In genomic region chr19:18428837-18429674, GRCh38 we compare ENCODE assay signal across 8 cellular contexts. TPM values are rescaled to one million over a fixed set of nuclear protein-coding genes. Genes with fewer than 3 reads are reported as not detected.
DNase-seq lines count a peak whose midpoint lies in the region; ATAC-seq, FAIRE-seq and TF ChIP-seq lines count a peak whose summit lies in the region.

No MANE protein-coding gene starts in this region.

- H3K36me3 Mint-ChIP-seq in stimulated activated naive B cell treated with anti-CD40 and anti-IgM and Interleukin-4, amounts not matched to agents 10 μg/mL and 1 μg/mL and 100 μg/mL, for 72 hours = peaks cover 0 to 2% of the 10 kb centered on the region in 2 donors
- H3K36me3 Mint-ChIP-seq in Calu3 (ENCODE audit: insufficient read depth, unreplicated experiment) = peaks cover 1% of the 10 kb centered on the region

- peak overlapping the region; percentile 51 for H3K27ac ChIP-seq in endothelial cell of umbilical vein (ENCODE audit: insufficient read depth, low read depth, low read length)

- H3K27me3 ChIP-seq in endothelial cell of umbilical vein (ENCODE audit: control insufficient read depth in 2 of 2, insufficient read depth in 2 of 2, low read length in 2 of 2) = no peaks in the 10 kb centered on the region

- peak overlapping the region; percentile 50 to 81 for H3K4me3 Mint-ChIP-seq in stimulated activated naive B cell treated with anti-CD40 and anti-IgM and Interleukin-4, amounts not matched to agents 10 μg/mL and 1 μg/mL and 100 μg/mL, for 72 hours
- H3K4me3 Mint-ChIP-seq in Calu3 (ENCODE audit: low read depth, unreplicated experiment) = no peak overlapping the region

- H2AFZ ChIP-seq in endothelial cell of umbilical vein (ENCODE audit: low read depth, low read length) = no peak overlapping the region

- POLR2A ChIA-PET in endothelial cell of umbilical vein (lab: Charles Lee) = interaction anchor here (0.7 to 1.3 kb wide), 3 partner anchors 8 to 147 kb away, joined by 3 to 4 read pairs (median 3); partner anchors contain the start of gene SSBP4

- intact Hi-C loops in endothelial cell of umbilical vein (cut with micrococcal nuclease) (no loop called here), mucosa of descending colon (cut with DNase I, micrococcal nuclease) (no loop called here), Calu3 (cut with micrococcal nuclease; ENCODE audit: unreplicated experiment) (no loop called here)

- TF ChIP-seq CTCF in GM12865 (IDR thresholded peaks at IDR 0.05; ENCODE audit: insufficient read depth, low read depth, low read length, missing control alignments) (no peak), endothelial cell of umbilical vein (IDR thresholded peaks at IDR 0.05; ENCODE audit: extremely low read depth in 1 of 2, insufficient read depth in 1 of 2, low read depth in 1 of 2, low read length in 2 of 2) (no peak), mucosa of descending colon (IDR thresholded peaks at IDR 0.05) (no peak), Calu3 (IDR thresholded peaks at IDR 0.05; ENCODE audit: unreplicated experiment) (no peak)

- H3K9me3 Mint-ChIP-seq in stimulated activated naive B cell treated with anti-CD40 and anti-IgM and Interleukin-4, amounts not matched to agents 10 μg/mL and 1 μg/mL and 100 μg/mL, for 72 hours = no peaks in the 10 kb centered on the region
- H3K9me3 Mint-ChIP-seq in Calu3 (ENCODE audit: low read depth, unreplicated experiment) = no peaks in the 10 kb centered on the region

- peaks cover 13% of the 10 kb centered on the region for H3K4me1 ChIP-seq in endothelial cell of umbilical vein (ENCODE audit: control insufficient read depth, extremely low read depth, insufficient read depth, low read length)
- peaks cover 28% of the 10 kb centered on the region for H3K4me1 ChIP-seq in mucosa of descending colon (ENCODE audit: low read depth)

- ATAC-seq in HG02885 (IDR thresholded peaks at IDR 0.05; ENCODE audit: poor library complexity, unreplicated experiment) = peak; percentile 65
- ATAC-seq in mucosa of descending colon = peak; percentile 81
- ATAC-seq in stimulated activated naive B cell treated with anti-CD40 and anti-IgM and Interleukin-4, amounts not matched to agents 10 μg/mL and 1 μg/mL and 100 μg/mL, for 72 hours (replicated peaks) = peak; percentile 80 to 85

- no peaks in the 10 kb centered on the region for H4K20me1 ChIP-seq in endothelial cell of umbilical vein (replicated peaks; ENCODE audit: control insufficient read depth, extremely low read depth, insufficient read depth, low read length)

- CTCF ChIA-PET in endothelial cell of umbilical vein (lab: Charles Lee) (interaction anchor here (1.0 to 2.1 kb wide), 4 partner anchors 10 to 149 kb away, joined by 3 to 13 read pairs (median 6); partner anchors contain the start of gene SSBP4), Calu3 (lab: Charles Lee) (no interaction called here)

- H3K4me1 Mint-ChIP-seq in stimulated activated naive B cell treated with anti-CD40 and anti-IgM and Interleukin-4, amounts not matched to agents 10 μg/mL and 1 μg/mL and 100 μg/mL, for 72 hours = peaks cover 25 to 46% of the 10 kb centered on the region in 2 donors
- no peaks in the 10 kb centered on the region for H3K4me1 Mint-ChIP-seq in Calu3 (ENCODE audit: low read depth, unreplicated experiment)

- peak; percentile 89 for DNase-seq in GM12865 (ENCODE audit: low read depth)
- DNase-seq in NCI-H345 treated with DMSO at 0.1 percent for 48 hours (lab: John Stamatoyannopoulos, UW; ENCODE audit: unreplicated experiment) = peak; percentile 53
- DNase-seq in activated CD8-positive, alpha-beta memory T cell treated with anti-CD3 and anti-CD28 coated beads, Interleukin-2, amount 50 U/mL, for 24 hours (ENCODE audit: extremely low read depth) = peak; percentile 61
- DNase-seq in endothelial cell of umbilical vein (ENCODE audit: low read depth, low spot score) = peak; percentile 80
- DNase-seq in mucosa of descending colon = peak; percentile 74 to 91 (median 84)
- DNase-seq in stimulated activated naive B cell treated with anti-CD40 and anti-IgM and Interleukin-4, amounts not matched to agents 10 μg/mL and 1 μg/mL and 100 μg/mL, for 72 hours = peak; percentile 77
- no peak for DNase-seq in Calu3

- peak overlapping the region; percentile 38 for H3K4me3 ChIP-seq in GM12865 (ENCODE audit: low read depth, low read length)
- H3K4me3 ChIP-seq in endothelial cell of umbilical vein (replicated peaks in 1 of 3; ENCODE audit: insufficient read depth in 1 of 3, low read depth in 1 of 3, low read length in 3 of 3) = peak overlapping the region in 1 of 3 experiments; percentile 35
- no peak overlapping the region for H3K4me3 ChIP-seq in mucosa of descending colon

- no peaks in the 10 kb centered on the region for H3K27me3 Mint-ChIP-seq in stimulated activated naive B cell treated with anti-CD40 and anti-IgM and Interleukin-4, amounts not matched to agents 10 μg/mL and 1 μg/mL and 100 μg/mL, for 72 hours
- no peaks in the 10 kb centered on the region for H3K27me3 Mint-ChIP-seq in Calu3 (ENCODE audit: unreplicated experiment)

- FAIRE-seq in endothelial cell of umbilical vein (lab: Jason Lieb, UNC) = peak; percentile 81

- H3K9me1 ChIP-seq in endothelial cell of umbilical vein (replicated peaks; ENCODE audit: control insufficient read depth, extremely low read depth, insufficient read depth, low read length) = no peaks in the 10 kb centered on the region

- TF ChIP-seq POLR2A in endothelial cell of umbilical vein (IDR thresholded peaks at IDR 0.05; ENCODE audit: low read depth, low read length) = no peak

- peak overlapping the region; percentile 32 for H3K9ac ChIP-seq in endothelial cell of umbilical vein (replicated peaks; ENCODE audit: extremely low read depth, insufficient read depth, low read length)

- H3K79me2 ChIP-seq in endothelial cell of umbilical vein (ENCODE audit: control insufficient read depth, insufficient read depth, low read length) = peaks cover 28% of the 10 kb centered on the region

- dilution Hi-C loops in endothelial cell of umbilical vein (cut with MboI; ENCODE audit: extremely low pct_ligation_motif_present, low sequenced_read_pairs) = no loop called here

- H3K9me3 ChIP-seq in endothelial cell of umbilical vein (replicated peaks; ENCODE audit: control insufficient read depth, insufficient read depth, low read length) = no peaks in the 10 kb centered on the region
- H3K9me3 ChIP-seq in mucosa of descending colon = no peaks in the 10 kb centered on the region

- H3K4me2 ChIP-seq in endothelial cell of umbilical vein (ENCODE audit: insufficient read depth, low read length) = no peak overlapping the region

- H3K27ac Mint-ChIP-seq in stimulated activated naive B cell treated with anti-CD40 and anti-IgM and Interleukin-4, amounts not matched to agents 10 μg/mL and 1 μg/mL and 100 μg/mL, for 72 hours = peak overlapping the region; percentile 76
- no peak overlapping the region for H3K27ac Mint-ChIP-seq in Calu3 (ENCODE audit: unreplicated experiment)

- H3K36me3 ChIP-seq in endothelial cell of umbilical vein (ENCODE audit: control insufficient read depth in 2 of 2, extremely low read depth in 1 of 2, insufficient read depth in 2 of 2, low read length in 2 of 2) = peaks cover 0 to 2% of the 10 kb centered on the region in 2 experiments
- no peaks in the 10 kb centered on the region for H3K36me3 ChIP-seq in mucosa of descending colon (ENCODE audit: low read depth)

- BruUV-seq in endothelial cell of umbilical vein (replicated peaks; lab: Mats Ljungman, UMichigan) (no TSS peak), Calu3 (replicated peaks; lab: Mats Ljungman, UMichigan) (no TSS peak)

RNA-seq across cellular contexts. Expression of gene ISYNA1, which starts 8.9 kb away (rescaled TPM):
- total RNA-seq in endothelial cell of umbilical vein (70.2 and 74.1 TPM in 2 replicates), mucosa of descending colon (10 to 100 TPM; 10.2 to 20.0 (median 13.2) TPM), Calu3 (2022) (94.9 and 114 TPM in 2 replicates)
- 69.0 and 85.0 TPM in 2 replicates for polyA plus RNA-seq in endothelial cell of umbilical vein
- polyA plus RNA-seq in endothelial cell of umbilical vein (2011; cell fraction: cytosol; rRNA removed) = 32.0 and 38.7 TPM in 2 replicates
- polyA plus RNA-seq in endothelial cell of umbilical vein (2011; cell fraction: nucleus; rRNA removed) = 145 and 173 TPM in 2 replicates
- polyA plus RNA-seq in endothelial cell of umbilical vein (2012) = 38.7 and 63.2 TPM in 2 replicates
- 26.2 and 34.8 TPM in 2 replicates for polyA minus RNA-seq in endothelial cell of umbilical vein
- not detected for polyA minus RNA-seq in endothelial cell of umbilical vein (2011; cell fraction: cytosol; rRNA and poly(A)+ RNA removed)
- 12.2 and 26.3 TPM in 2 replicates for polyA minus RNA-seq in endothelial cell of umbilical vein (2011; cell fraction: nucleus; rRNA and poly(A)+ RNA removed)

RNA-seq across cellular contexts. Expression of gene SSBP4, which starts 9.9 kb away (rescaled TPM):
- 140 and 151 TPM in 2 replicates for total RNA-seq in endothelial cell of umbilical vein
- polyA plus RNA-seq in endothelial cell of umbilical vein = 89.6 and 116 TPM in 2 replicates
- polyA plus RNA-seq in endothelial cell of umbilical vein (2011; cell fraction: cytosol; rRNA removed) = 43.5 and 75.7 TPM in 2 replicates
- 116 and 121 TPM in 2 replicates for polyA plus RNA-seq in endothelial cell of umbilical vein (2011; cell fraction: nucleus; rRNA removed)
- 50.5 and 101 TPM in 2 replicates for polyA plus RNA-seq in endothelial cell of umbilical vein (2012)
- 12.7 and 21.8 TPM in 2 replicates for polyA minus RNA-seq in endothelial cell of umbilical vein
- 32.1 TPM for polyA minus RNA-seq in endothelial cell of umbilical vein (2011; cell fraction: cytosol; rRNA and poly(A)+ RNA removed)
- polyA minus RNA-seq in endothelial cell of umbilical vein (2011; cell fraction: nucleus; rRNA and poly(A)+ RNA removed) = 27.4 and 63.5 TPM in 2 replicates
- 10 to 100 TPM; 31.2 to 48.6 (median 41.1) TPM for total RNA-seq in mucosa of descending colon
- total RNA-seq in Calu3 (2022) = 38.8 and 51.5 TPM in 2 replicates

RNA-seq across cellular contexts. Expression of gene LRRC25, which starts 31.6 kb away (rescaled TPM):
- total RNA-seq in endothelial cell of umbilical vein (not detected in 2 replicates), mucosa of descending colon (1 to 10 TPM; 2.1 to 8.8 (median 5.8) TPM), Calu3 (2022) (not detected in 2 replicates)
- not detected in 2 replicates for polyA plus RNA-seq in endothelial cell of umbilical vein
- polyA plus RNA-seq in endothelial cell of umbilical vein (2011; cell fraction: cytosol; rRNA removed) = not detected in 2 replicates
- not detected in 2 replicates for polyA plus RNA-seq in endothelial cell of umbilical vein (2011; cell fraction: nucleus; rRNA removed)
- polyA plus RNA-seq in endothelial cell of umbilical vein (2012) = not detected in 2 replicates
- polyA minus RNA-seq in endothelial cell of umbilical vein = not detected in 2 replicates
- not detected for polyA minus RNA-seq in endothelial cell of umbilical vein (2011; cell fraction: cytosol; rRNA and poly(A)+ RNA removed)
- polyA minus RNA-seq in endothelial cell of umbilical vein (2011; cell fraction: nucleus; rRNA and poly(A)+ RNA removed) = not detected in 2 replicates

RNA-seq across cellular contexts. Expression of gene GDF15, which starts 43.1 kb away (rescaled TPM):
- 140 and 165 TPM in 2 replicates for total RNA-seq in endothelial cell of umbilical vein
- polyA plus RNA-seq in endothelial cell of umbilical vein = 206 and 343 TPM in 2 replicates
- polyA plus RNA-seq in endothelial cell of umbilical vein (2011; cell fraction: cytosol; rRNA removed) = 74.9 and 137 TPM in 2 replicates
- 58.6 and 63.6 TPM in 2 replicates for polyA plus RNA-seq in endothelial cell of umbilical vein (2011; cell fraction: nucleus; rRNA removed)
- 252 and 264 TPM in 2 replicates for polyA plus RNA-seq in endothelial cell of umbilical vein (2012)
- polyA minus RNA-seq in endothelial cell of umbilical vein = 30.7 and 37.6 TPM in 2 replicates
- 27.1 TPM for polyA minus RNA-seq in endothelial cell of umbilical vein (2011; cell fraction: cytosol; rRNA and poly(A)+ RNA removed)
- 12.8 and 28.4 TPM in 2 replicates for polyA minus RNA-seq in endothelial cell of umbilical vein (2011; cell fraction: nucleus; rRNA and poly(A)+ RNA removed)
- 10 to 100 TPM; 13.8 to 28.2 (median 20.4) TPM for total RNA-seq in mucosa of descending colon
- total RNA-seq in Calu3 (2022) = 56.6 and 80.3 TPM in 2 replicates
